ENCODE assay signal across 6 cellular contexts in genomic region chr17:7046127-7046724, GRCh38. TPM values are rescaled to one million over a fixed set of nuclear protein-coding genes. Genes with fewer than 3 reads are reported as not detected.
DNase-seq lines count a peak whose midpoint lies in the region; ATAC-seq and TF ChIP-seq lines count a peak whose summit lies in the region.

No MANE protein-coding gene starts in this region.

- H3K9me3 Mint-ChIP-seq in osteocyte (ENCODE audit: unreplicated experiment) = no peaks in the 10 kb centered on the region

- no peaks in the 10 kb centered on the region for H3K36me3 Mint-ChIP-seq in osteocyte (ENCODE audit: unreplicated experiment)

- H3K4me1 Mint-ChIP-seq in osteocyte (ENCODE audit: unreplicated experiment) = peaks cover 28% of the 10 kb centered on the region

- ATAC-seq in HG03025 (IDR thresholded peaks at IDR 0.05; ENCODE audit: low FRiP score, unreplicated experiment) = no peak

- no peak overlapping the region for H3K27ac Mint-ChIP-seq in osteocyte (ENCODE audit: unreplicated experiment)

- peak; percentile 52 for DNase-seq in activated CD4-positive, alpha-beta T cell treated with anti-CD3 and anti-CD28 coated beads for 48 hours
- DNase-seq in activated CD4-positive, alpha-beta T cell treated with anti-CD3 and anti-CD28 coated beads, Interleukin-2, amount 50 U/mL, for 4 hours = no peak
- peak; percentile 70 for DNase-seq in cerebellum (ENCODE audit: low spot score)
- DNase-seq in osteocyte (ENCODE audit: extremely low spot score, unreplicated experiment) = no peak
- DNase-seq in KG1 (lab: John Stamatoyannopoulos, UW) = no peak

- peak overlapping the region; percentile 36 for H3K4me3 Mint-ChIP-seq in osteocyte (ENCODE audit: unreplicated experiment)

- peaks cover 24% of the 10 kb centered on the region for H3K27me3 Mint-ChIP-seq in osteocyte (ENCODE audit: unreplicated experiment)

- no peak for TF ChIP-seq CTCF in osteocyte (IDR thresholded peaks at IDR 0.05)

RNA-seq across cellular contexts. Expression of gene SLC16A11, which starts 2.3 kb away (rescaled TPM):
- not detected for total RNA-seq in cerebellum
- total RNA-seq in osteocyte = 0.57 and 0.75 TPM in 2 replicates

RNA-seq across cellular contexts. Expression of gene SLC16A13, which starts 10.4 kb away (rescaled TPM):
- total RNA-seq in cerebellum (1.4 TPM), osteocyte (4.4 and 7.9 TPM in 2 replicates)

RNA-seq across cellular contexts. Expression of gene BCL6B, which starts 23.4 kb away (rescaled TPM):
- total RNA-seq in cerebellum = 2.1 TPM
- not detected in 2 replicates for total RNA-seq in osteocyte

RNA-seq across cellular contexts. Expression of gene RNASEK, which starts 33.8 kb away (rescaled TPM):
- total RNA-seq in cerebellum = 35.2 TPM
- 255 and 269 TPM in 2 replicates for total RNA-seq in osteocyte

RNA-seq across cellular contexts. Expression of gene CLEC10A, which starts 33.8 kb away (rescaled TPM):
- not detected for total RNA-seq in cerebellum
- total RNA-seq in osteocyte = not detected in 2 replicates

Comparison
In these comparisons a context has a peak if more than half of its experiments do, and no peak if none do; other contexts are left out.
1. DNase-seq: peak in activated CD4-positive, alpha-beta T cell treated with anti-CD3 and anti-CD28 coated beads for 48 hours (single experiment) and cerebellum (single experiment); none in activated CD4-positive, alpha-beta T cell treated with anti-CD3 and anti-CD28 coated beads, Interleukin-2, amount 50 U/mL, for 4 hours (0 of 2), osteocyte (single experiment) and KG1 (single experiment).